ENCODE assay signal across 22 cellular contexts in the genomic region with DNA sequence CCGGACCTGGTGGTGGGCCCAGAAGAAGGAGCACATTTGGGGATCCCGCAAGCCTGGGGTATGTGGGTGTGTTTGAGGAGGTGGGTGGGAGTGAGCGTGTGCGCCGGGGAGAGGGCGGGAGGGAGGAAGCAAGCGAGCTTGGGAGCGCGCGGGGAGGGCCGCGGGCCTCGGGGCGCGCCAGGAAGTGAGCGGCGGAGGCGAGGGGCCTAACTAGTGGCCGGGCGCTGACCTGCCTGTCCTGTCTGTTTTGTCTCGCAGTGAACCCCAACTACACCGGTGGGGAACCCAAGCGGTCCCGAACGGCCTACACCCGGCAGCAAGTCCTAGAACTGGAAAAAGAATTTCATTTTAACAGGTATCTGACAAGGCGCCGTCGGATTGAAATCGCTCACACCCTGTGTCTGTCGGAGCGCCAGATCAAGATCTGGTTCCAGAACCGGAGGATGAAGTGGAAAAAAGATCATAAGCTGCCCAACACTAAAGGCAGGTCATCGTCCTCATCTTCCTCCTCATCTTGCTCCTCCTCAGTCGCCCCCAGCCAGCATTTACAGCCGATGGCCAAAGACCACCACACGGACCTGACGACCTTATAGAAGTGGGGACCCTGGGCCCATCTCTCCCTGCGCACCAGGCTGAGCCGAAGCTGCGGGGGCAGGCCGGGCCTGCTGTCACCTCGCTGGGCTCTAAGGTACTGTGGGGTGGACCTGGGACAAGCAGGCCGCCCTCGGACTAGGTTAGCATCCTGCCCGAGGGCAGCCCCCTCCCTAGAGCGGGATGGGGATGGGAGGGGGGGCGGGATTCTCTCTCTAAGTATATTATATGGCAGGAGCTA. TPM values are rescaled to one million over a fixed set of nuclear protein-coding genes. Genes with fewer than 3 reads are reported as not detected.
DNase-seq lines count a peak whose midpoint lies in the region; ATAC-seq and TF ChIP-seq lines count a peak whose summit lies in the region.
"Had no signal": no experiment of that assay in that cellular context is flagged by ENCODE, and none has a peak within 500 bp of the region (broad histone marks: within the 10 kb centered on the region; RNA-seq: fewer than 3 reads in every experiment).

No MANE protein-coding gene starts in this region.

- H3K27me3 ChIP-seq in testis: no peaks in the 10 kb centered on the region

- no peaks in the 10 kb centered on the region for H3K36me3 Mint-ChIP-seq in activated T-cell treated with anti-CD3 and anti-CD28 coated beads, Interleukin-2, amount 50 U/mL, for 72 hours (ENCODE audit: insufficient read depth in 2 of 2)
- no peaks in the 10 kb centered on the region for H3K36me3 Mint-ChIP-seq in naive thymus-derived CD8-positive, alpha-beta T cell
- H3K36me3 Mint-ChIP-seq: CD8-positive, alpha-beta T cell; natural killer cell had no signal

- no peaks in the 10 kb centered on the region for H3K9me3 ChIP-seq in testis
- H3K9me3 ChIP-seq: lower lobe of right lung, psoas muscle had no signal

- peaks cover 87% of the 10 kb centered on the region for H3K27me3 Mint-ChIP-seq in activated T-cell treated with anti-CD3 and anti-CD28 coated beads, Interleukin-2, amount 50 U/mL, for 72 hours (ENCODE audit: low read depth)
- H3K27me3 Mint-ChIP-seq in naive thymus-derived CD8-positive, alpha-beta T cell: peaks cover 50 to 96% (median 76%) of the 10 kb centered on the region in 5 donors

- in situ Hi-C loops in astrocyte of the spinal cord (cut with HindIII; ENCODE audit: low sequenced_read_pairs): no loop called here

- peak overlapping the region; percentile 32 for H3K4me3 ChIP-seq in astrocyte of the spinal cord (ENCODE audit: low read depth, low read length)
- H3K4me3 ChIP-seq in testis: peak overlapping the region; percentile 6 to 44
- H3K4me3 ChIP-seq: lower lobe of right lung, psoas muscle had no signal

- H3K27ac Mint-ChIP-seq in activated T-cell treated with anti-CD3 and anti-CD28 coated beads, Interleukin-2, amount 50 U/mL, for 72 hours: no peak overlapping the region
- no peak overlapping the region for H3K27ac Mint-ChIP-seq in naive thymus-derived CD8-positive, alpha-beta T cell
- H3K27ac Mint-ChIP-seq: activated CD4-positive, alpha-beta memory T cell treated with anti-CD3 and anti-CD28 coated beads, Interleukin-2, amount 10 ng/mL, durations not matched to agents 7 days and 5 days; activated naive CD8-positive, alpha-beta T cell treated with anti-CD3 and anti-CD28 coated beads, Interleukin-2, amount 50 U/mL, for 24 hours; CD8-positive, alpha-beta T cell; natural killer cell; stimulated activated naive B cell treated with anti-CD40 and anti-IgM and Interleukin-4, amounts not matched to agents 10 μg/mL and 1 μg/mL and 100 μg/mL, for 72 hours had no signal

- no peaks in the 10 kb centered on the region for H3K36me3 ChIP-seq in testis (ENCODE audit: low read depth, missing control alignments)
- H3K36me3 ChIP-seq: lower lobe of right lung, WERI-Rb-1 had no signal

- ATAC-seq in activated T-cell treated with anti-CD3 and anti-CD28 coated beads, Interleukin-2, amount 50 U/mL, for 72 hours (replicated peaks in 1 of 2): no peak
- no peak for ATAC-seq in naive thymus-derived CD8-positive, alpha-beta T cell
- ATAC-seq in GM21390 (IDR thresholded peaks at IDR 0.05; ENCODE audit: unreplicated experiment): no peak
- ATAC-seq: activated naive CD8-positive, alpha-beta T cell treated with anti-CD3 and anti-CD28 coated beads, Interleukin-2, amount 50 U/mL, for 24 hours; CD8-positive, alpha-beta T cell; natural killer cell; psoas muscle; stimulated activated naive B cell treated with anti-CD40 and anti-IgM and Interleukin-4, amounts not matched to agents 10 μg/mL and 1 μg/mL and 100 μg/mL, for 72 hours had no signal

- H3K9me3 Mint-ChIP-seq in activated T-cell treated with anti-CD3 and anti-CD28 coated beads, Interleukin-2, amount 50 U/mL, for 72 hours: no peaks in the 10 kb centered on the region
- H3K9me3 Mint-ChIP-seq in naive thymus-derived CD8-positive, alpha-beta T cell: peaks cover 0 to 4% (median 0%) of the 10 kb centered on the region in 9 donors
- H3K9me3 Mint-ChIP-seq: activated CD4-positive, alpha-beta memory T cell treated with anti-CD3 and anti-CD28 coated beads, Interleukin-2, amount 10 ng/mL, durations not matched to agents 7 days and 5 days; activated naive CD8-positive, alpha-beta T cell treated with anti-CD3 and anti-CD28 coated beads, Interleukin-2, amount 50 U/mL, for 24 hours; CD8-positive, alpha-beta T cell; natural killer cell had no signal

- H3K27ac ChIP-seq in testis: peak overlapping the region in 1 of 2 donors; percentile 63
- H3K27ac ChIP-seq: lower lobe of right lung, psoas muscle, WERI-Rb-1 had no signal

- WGBS in testis, 2 donors: 30 to 46% methylated on average over 48 of the region's 48 CpGs

- peaks cover 8% of the 10 kb centered on the region for H3K4me1 Mint-ChIP-seq in activated T-cell treated with anti-CD3 and anti-CD28 coated beads, Interleukin-2, amount 50 U/mL, for 72 hours (ENCODE audit: low read depth)
- peaks cover 8 to 22% (median 11%) of the 10 kb centered on the region in 4 donors for H3K4me1 Mint-ChIP-seq in naive thymus-derived CD8-positive, alpha-beta T cell

- H3K4me1 ChIP-seq in testis: peaks cover 27% of the 10 kb centered on the region
- H3K4me1 ChIP-seq: psoas muscle had no signal

- no peak for TF ChIP-seq CTCF in astrocyte of the spinal cord (IDR thresholded peaks at IDR 0.05; ENCODE audit: low read depth, low read length)
- TF ChIP-seq CTCF in testis (IDR thresholded peaks at IDR 0.05): no peak

- H3K4me3 Mint-ChIP-seq in activated T-cell treated with anti-CD3 and anti-CD28 coated beads, Interleukin-2, amount 50 U/mL, for 72 hours: peak overlapping the region; percentile 37 to 57
- H3K4me3 Mint-ChIP-seq in naive thymus-derived CD8-positive, alpha-beta T cell: peak overlapping the region in 5 of 10 donors; percentile 4 to 54 (median 24)
- H3K4me3 Mint-ChIP-seq: activated CD4-positive, alpha-beta memory T cell treated with anti-CD3 and anti-CD28 coated beads, Interleukin-2, amount 10 ng/mL, durations not matched to agents 7 days and 5 days; activated naive CD8-positive, alpha-beta T cell treated with anti-CD3 and anti-CD28 coated beads, Interleukin-2, amount 50 U/mL, for 24 hours; CD8-positive, alpha-beta T cell; natural killer cell; stimulated activated naive B cell treated with anti-CD40 and anti-IgM and Interleukin-4, amounts not matched to agents 10 μg/mL and 1 μg/mL and 100 μg/mL, for 72 hours had no signal

- no peak for TF ChIP-seq POLR2A in testis (IDR thresholded peaks at IDR 0.05)

- DNase-seq in activated T-cell treated with anti-CD3 and anti-CD28 coated beads, Interleukin-2, amount 50 U/mL, for 72 hours: no peak
- DNase-seq in activated T-cell treated with anti-CD3 and anti-CD28 coated beads, Interleukin-2, amount 50 U/mL, for 1 hour: no peak
- DNase-seq in astrocyte of the spinal cord (ENCODE audit: low read depth, low spot score) (no peak), left kidney (ENCODE audit: low read depth, low spot score) (peak; percentile 82), testis (no peak), NOMO-1 treated with DMSO at 0.1 percent for 48 hours (lab: John Stamatoyannopoulos, UW; ENCODE audit: unreplicated experiment) (no peak)
- DNase-seq in naive thymus-derived CD8-positive, alpha-beta T cell: no peak
- DNase-seq: activated CD4-positive, alpha-beta memory T cell treated with anti-CD3 and anti-CD28 coated beads, Interleukin-2, amount 10 ng/mL, durations not matched to agents 7 days and 5 days; activated naive CD8-positive, alpha-beta T cell treated with anti-CD3 and anti-CD28 coated beads, Interleukin-2, amount 50 U/mL, for 24 hours; CD8-positive, alpha-beta T cell; central memory CD4-positive, alpha-beta T cell; lower lobe of right lung; natural killer cell; NCI-H146; NCI-H345; psoas muscle; stimulated activated naive B cell treated with anti-CD40 and anti-IgM and Interleukin-4, amounts not matched to agents 10 μg/mL and 1 μg/mL and 100 μg/mL, for 72 hours; T-helper 1 cell; WERI-Rb-1 had no signal

- POLR2A ChIA-PET in naive thymus-derived CD8-positive, alpha-beta T cell (lab: Charles Lee): no interaction called here

- intact Hi-C loops in testis (cut with DNase I; ENCODE audit: low total_unique reads): no loop called here

RNA-seq across cellular contexts. Expression of a gene that starts 1.2 kb away (rescaled TPM):
- total RNA-seq in activated T-cell treated with anti-CD3 and anti-CD28 coated beads, Interleukin-2, amount 50 U/mL, for 72 hours: not detected
- 10 to 100 TPM; 11.5 to 13.3 TPM for total RNA-seq in testis
- 2.7 TPM for polyA plus RNA-seq in testis (ENCODE audit: insufficient read depth, low read depth, low replicate concordance)
- total RNA-seq in naive thymus-derived CD8-positive, alpha-beta T cell: not detected
- polyA plus RNA-seq in naive thymus-derived CD8-positive, alpha-beta T cell: not detected
- total RNA-seq: activated CD4-positive, alpha-beta memory T cell treated with anti-CD3 and anti-CD28 coated beads, Interleukin-2, amount 10 ng/mL, durations not matched to agents 7 days and 5 days; CD8-positive, alpha-beta T cell; frontal cortex; natural killer cell had no signal

RNA-seq across cellular contexts. Expression of a gene that starts 4.5 kb away (rescaled TPM):
- not detected for total RNA-seq in activated T-cell treated with anti-CD3 and anti-CD28 coated beads, Interleukin-2, amount 50 U/mL, for 72 hours
- total RNA-seq in testis: 10 to 100 TPM; 14.0 to 22.3 TPM
- 2.7 TPM for polyA plus RNA-seq in testis (ENCODE audit: insufficient read depth, low read depth, low replicate concordance)
- total RNA-seq in naive thymus-derived CD8-positive, alpha-beta T cell: not detected
- not detected for polyA plus RNA-seq in naive thymus-derived CD8-positive, alpha-beta T cell
- total RNA-seq: activated CD4-positive, alpha-beta memory T cell treated with anti-CD3 and anti-CD28 coated beads, Interleukin-2, amount 10 ng/mL, durations not matched to agents 7 days and 5 days; CD8-positive, alpha-beta T cell; frontal cortex; natural killer cell had no signal

RNA-seq across cellular contexts. Expression of a gene that starts 23.1 kb away (rescaled TPM):
- total RNA-seq in activated T-cell treated with anti-CD3 and anti-CD28 coated beads, Interleukin-2, amount 50 U/mL, for 72 hours: not detected
- total RNA-seq in testis: 10 to 100 TPM; 39.8 to 41.2 TPM
- polyA plus RNA-seq in testis (ENCODE audit: insufficient read depth, low read depth, low replicate concordance): 36.6 TPM
- not detected for total RNA-seq in naive thymus-derived CD8-positive, alpha-beta T cell
- polyA plus RNA-seq in naive thymus-derived CD8-positive, alpha-beta T cell: not detected
- total RNA-seq: activated CD4-positive, alpha-beta memory T cell treated with anti-CD3 and anti-CD28 coated beads, Interleukin-2, amount 10 ng/mL, durations not matched to agents 7 days and 5 days; CD8-positive, alpha-beta T cell; frontal cortex; natural killer cell had no signal

RNA-seq across cellular contexts. Expression of a gene that starts 30.0 kb away (rescaled TPM):
- total RNA-seq in activated T-cell treated with anti-CD3 and anti-CD28 coated beads, Interleukin-2, amount 50 U/mL, for 72 hours: not detected
- 10 to 100 TPM; 15.7 to 21.2 TPM for total RNA-seq in testis
- 8.2 TPM for polyA plus RNA-seq in testis (ENCODE audit: insufficient read depth, low read depth, low replicate concordance)
- not detected for total RNA-seq in naive thymus-derived CD8-positive, alpha-beta T cell
- not detected for polyA plus RNA-seq in naive thymus-derived CD8-positive, alpha-beta T cell
- total RNA-seq: activated CD4-positive, alpha-beta memory T cell treated with anti-CD3 and anti-CD28 coated beads, Interleukin-2, amount 10 ng/mL, durations not matched to agents 7 days and 5 days; CD8-positive, alpha-beta T cell; frontal cortex; natural killer cell had no signal

RNA-seq across cellular contexts. Expression of a gene that starts 35.9 kb away (rescaled TPM):
- not detected for total RNA-seq in activated T-cell treated with anti-CD3 and anti-CD28 coated beads, Interleukin-2, amount 50 U/mL, for 72 hours
- 1 to 10 TPM; 5.5 to 7.6 TPM for total RNA-seq in testis
- 1.8 TPM for polyA plus RNA-seq in testis (ENCODE audit: insufficient read depth, low read depth, low replicate concordance)
- not detected for total RNA-seq in naive thymus-derived CD8-positive, alpha-beta T cell
- polyA plus RNA-seq in naive thymus-derived CD8-positive, alpha-beta T cell: not detected
- total RNA-seq: A673; activated CD4-positive, alpha-beta memory T cell treated with anti-CD3 and anti-CD28 coated beads, Interleukin-2, amount 10 ng/mL, durations not matched to agents 7 days and 5 days; CD8-positive, alpha-beta T cell; frontal cortex had no signal

Comparison
In these comparisons a context has a peak if more than half of its experiments do, and no peak if none do; other contexts are left out.
1. RNA of a gene that starts 1.2 kb away (total RNA-seq): 11.5 to 13.3 TPM in testis; not detected in activated T-cell treated with anti-CD3 and anti-CD28 coated beads, Interleukin-2, amount 50 U/mL, for 72 hours and not detected in naive thymus-derived CD8-positive, alpha-beta T cell; every median in the first group is over 10 times any median in the second.
2. RNA of a gene that starts 4.5 kb away (total RNA-seq): 14.0 to 22.3 TPM in testis; not detected in activated T-cell treated with anti-CD3 and anti-CD28 coated beads, Interleukin-2, amount 50 U/mL, for 72 hours and not detected in naive thymus-derived CD8-positive, alpha-beta T cell; every median in the first group is over 10 times any median in the second.
3. RNA of a gene that starts 23.1 kb away (total RNA-seq): 39.8 to 41.2 TPM in testis; not detected in activated T-cell treated with anti-CD3 and anti-CD28 coated beads, Interleukin-2, amount 50 U/mL, for 72 hours and not detected in naive thymus-derived CD8-positive, alpha-beta T cell; every median in the first group is over 10 times any median in the second.